9 cellular contexts compared by ENCODE assay signal in the genomic region with DNA sequence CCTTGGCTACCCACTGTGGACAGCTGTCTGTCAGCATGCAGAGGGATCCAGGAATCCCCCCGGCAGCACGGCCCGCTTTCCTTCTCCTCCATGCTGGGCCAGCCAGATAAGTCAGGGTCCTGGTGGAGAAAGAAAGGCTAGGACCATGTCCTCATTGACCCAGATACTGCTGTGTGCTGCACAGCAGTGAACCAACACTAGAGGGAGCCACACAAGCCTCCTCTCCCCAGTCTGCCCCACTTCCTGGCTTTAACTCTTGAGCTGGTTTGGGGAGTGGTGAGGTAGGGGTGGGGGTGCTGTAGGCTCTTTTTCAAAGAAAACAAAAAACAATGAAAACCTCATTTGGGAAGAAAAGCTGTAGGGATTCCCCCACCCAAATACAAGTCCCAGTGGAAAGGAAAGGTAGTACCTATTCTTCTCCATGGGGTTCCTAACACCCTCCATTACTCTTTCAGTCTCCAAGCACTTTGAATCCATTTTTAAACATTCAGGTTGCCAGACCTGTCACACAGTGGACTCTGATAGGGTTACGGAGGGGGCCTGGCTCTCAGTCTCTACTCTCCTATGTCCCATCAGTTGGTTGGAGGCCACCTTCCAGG.
A peak's percentile ranks its signal among the peaks of the same experiment; 100 is the strongest.
DNase-seq lines count a peak whose midpoint lies in the region; ATAC-seq, FAIRE-seq and TF ChIP-seq lines count a peak whose summit lies in the region.
"Had no signal": no experiment of that assay in that cellular context is flagged by ENCODE, and none has a peak within 500 bp of the region (broad histone marks: within the 10 kb centered on the region; RNA-seq: fewer than 3 reads in every experiment).

No MANE protein-coding gene starts in this region.

- no peaks in the 10 kb centered on the region for H3K36me3 Mint-ChIP-seq in CD4-positive, alpha-beta memory T cell
- H3K36me3 Mint-ChIP-seq in natural killer cell = no peaks in the 10 kb centered on the region
- H3K36me3 Mint-ChIP-seq: IgD-negative memory B cell had no signal

- no peak overlapping the region for H3K4me3 ChIP-seq in CD4-positive, alpha-beta memory T cell (ENCODE audit: low read length in 2 of 2)
- no peak overlapping the region for H3K4me3 ChIP-seq in PC-3 (ENCODE audit: low read length)
- no peak overlapping the region for H3K4me3 ChIP-seq in H1 (ENCODE audit: extremely low read depth in 1 of 4, insufficient read depth in 2 of 4, low read depth in 3 of 4, low read length in 4 of 4)

- 0 out of 2 replicates have a peak overlapping the region, but pooled peaks have one; percentile 70 for H2BK12ac ChIP-seq in H1 (ENCODE audit: low read depth, low read length)

- H3K9ac ChIP-seq in PC-3 (ENCODE audit: low read length) = no peak overlapping the region
- H3K9ac ChIP-seq in H1 (replicated peaks in 1 of 4; ENCODE audit: extremely low read depth in 1 of 4, low read depth in 3 of 4, low read length in 3 of 4) = no peak overlapping the region

- no peak overlapping the region for H4K91ac ChIP-seq in H1 (replicated peaks; ENCODE audit: insufficient read length, low read length)

- ATAC-seq in PC-3 = no peak; the same call in 1 of the 2 replicates
- peak; percentile 66 to 84 (median 73) for ATAC-seq in natural killer cell

- no peak overlapping the region for H4K8ac ChIP-seq in H1 (ENCODE audit: extremely low read depth, insufficient read depth, low read length)

- H3K4ac ChIP-seq in H1 (replicated peaks; ENCODE audit: insufficient read length, low read depth, low read length) = no peak overlapping the region

- H2AFZ ChIP-seq in PC-3 (ENCODE audit: low read length) (no peak overlapping the region), H1 (ENCODE audit: low read length) (no peak overlapping the region)

- peaks cover 3 to 10% of the 10 kb centered on the region in 2 donors for H3K27me3 Mint-ChIP-seq in CD4-positive, alpha-beta memory T cell
- H3K27me3 Mint-ChIP-seq in natural killer cell (ENCODE audit: low read depth in 2 of 2) = peaks cover 3 to 4% of the 10 kb centered on the region in 2 donors

- no peak overlapping the region for H3K4me2 ChIP-seq in PC-3 (ENCODE audit: low read length)
- H3K4me2 ChIP-seq in H1 (ENCODE audit: insufficient read depth in 1 of 2, low read depth in 2 of 2, low read length in 2 of 2) = no peak overlapping the region

- no peaks in the 10 kb centered on the region for H3K4me1 ChIP-seq in CD4-positive, alpha-beta memory T cell (ENCODE audit: insufficient read depth, low read length)
- H3K4me1 ChIP-seq in PC-3 (ENCODE audit: insufficient read depth, low read length) (no peaks in the 10 kb centered on the region), H1 (replicated peaks in 1 of 4; ENCODE audit: control insufficient read depth in 3 of 4, insufficient read depth in 4 of 4, low read length in 3 of 4) (peaks cover 8 to 25% (median 18%) of the 10 kb centered on the region in 4 experiments)

- no peaks in the 10 kb centered on the region for H3K4me1 Mint-ChIP-seq in CD4-positive, alpha-beta memory T cell
- no peaks in the 10 kb centered on the region for H3K4me1 Mint-ChIP-seq in natural killer cell
- H3K4me1 Mint-ChIP-seq: IgD-negative memory B cell had no signal

- no peak overlapping the region for H4K5ac ChIP-seq in H1 (ENCODE audit: insufficient read length, low read depth, low read length)

- H2BK20ac ChIP-seq in H1 (ENCODE audit: low read length) = no peak overlapping the region; the same call in 1 of the 2 replicates

- no peak overlapping the region for H3K56ac ChIP-seq in H1 (replicated peaks; ENCODE audit: insufficient read length, low read depth, low read length)

- peak; percentile 82 for TF ChIP-seq CTCF in GM20000 (IDR thresholded peaks at IDR 0.05; ENCODE audit: extremely low read depth, missing control alignments)
- peak; percentile 83 for TF ChIP-seq CTCF in PC-3 (conservative IDR thresholded peaks at IDR 0.05; ENCODE audit: low read depth, low read length)
- TF ChIP-seq CTCF in H1 (IDR thresholded peaks at IDR 0.05; ENCODE audit: control extremely low read depth in 1 of 3, insufficient read depth in 1 of 3, low read depth in 1 of 3, low read length in 3 of 3) = peak; percentile 94 to 96 (median 94)
- TF ChIP-seq CTCF in natural killer cell (IDR thresholded peaks at IDR 0.05) = peak; percentile 53

- no peak overlapping the region for H2AK5ac ChIP-seq in H1 (ENCODE audit: low read depth, low read length)

- no peaks in the 10 kb centered on the region for H3K79me1 ChIP-seq in H1 (ENCODE audit: low read depth, low read length)

- 0 out of 2 replicates have a peak overlapping the region, but pooled peaks have one; percentile 89 for H2BK15ac ChIP-seq in H1 (ENCODE audit: low read length)

- no peaks in the 10 kb centered on the region for H3K79me2 ChIP-seq in PC-3 (ENCODE audit: low read length)
- no peaks in the 10 kb centered on the region for H3K79me2 ChIP-seq in H1 (ENCODE audit: control insufficient read depth in 1 of 2, insufficient read depth in 2 of 2, low read length in 2 of 2)

- FAIRE-seq in H1 (lab: Jason Lieb, UNC) = peak; percentile 91

- H3K23me2 ChIP-seq in H1 (ENCODE audit: low read depth, low read length) = no peaks in the 10 kb centered on the region

- no peaks in the 10 kb centered on the region for H3K9me2 ChIP-seq in PC-3 (replicated peaks; ENCODE audit: low read length)

- BruUV-seq in PC-3 (replicated peaks; lab: Mats Ljungman, UMichigan) = no TSS peak

- CTCF ChIA-PET in CD4-positive, alpha-beta memory T cell (lab: Charles Lee; ENCODE audit: partially characterized antibody) = interaction anchor here (0.6 to 5.1 kb wide), 7 partner anchors 9 to 27 kb away, joined by 3 to 55 read pairs (median 4); no protein-coding TSS in a partner anchor
- CTCF ChIA-PET in PC-3 (lab: Charles Lee) (interaction anchor here (0.6 kb wide), 1 partner anchor 26 kb away, joined by 4 read pairs; no protein-coding TSS in a partner anchor), H1 (lab: Charles Lee; ENCODE audit: partially characterized antibody) (interaction anchor here (0.6 to 38.2 kb wide), 25 partner anchors 9 to 682 kb away, joined by 3 to 2918 read pairs (median 5); partner anchors contain the start of gene KIRREL1)

- no peak overlapping the region for H2BK120ac ChIP-seq in H1 (replicated peaks; ENCODE audit: low read depth, low read length)

- no peak overlapping the region for H3K27ac Mint-ChIP-seq in CD4-positive, alpha-beta memory T cell
- no peak overlapping the region for H3K27ac Mint-ChIP-seq in natural killer cell

- TF ChIP-seq POLR2A in H1 (IDR thresholded peaks at IDR 0.05; ENCODE audit: control extremely low read depth in 1 of 2, low read depth in 2 of 2, low read length in 2 of 2) = no peak

- H3K4me3 Mint-ChIP-seq in CD4-positive, alpha-beta memory T cell = no peak overlapping the region
- H3K4me3 Mint-ChIP-seq in natural killer cell = no peak overlapping the region
- H3K4me3 Mint-ChIP-seq: IgD-negative memory B cell had no signal

- no peak for TF ChIP-seq EP300 in H1 (IDR thresholded peaks at IDR 0.05; ENCODE audit: borderline replicate concordance in 1 of 2, low read depth in 2 of 2, low read length in 2 of 2)

- DNase-seq in CD4-positive, alpha-beta memory T cell = peak in 3 of 5 donors; percentile 9 to 14 (median 10)
- DNase-seq in GM20000 (ENCODE audit: low spot score) (peak; percentile 72), PC-3 (peak; percentile 38), H1 (ENCODE audit: low read depth in 1 of 2, low spot score in 2 of 2) (peak; percentile 50 to 73), natural killer cell (no peak), NCI-H2196 treated with DMSO at 0.1 percent for 48 hours (lab: John Stamatoyannopoulos, UW; ENCODE audit: unreplicated experiment) (no peak), ureter (ENCODE audit: low spot score) (no peak), middle frontal gyrus (ENCODE audit: extremely low spot score, low spot score) (no peak)

- H3K9me3 ChIP-seq in CD4-positive, alpha-beta memory T cell (ENCODE audit: control insufficient read depth in 1 of 2, low read length in 2 of 2) = no peaks in the 10 kb centered on the region
- H3K9me3 ChIP-seq in PC-3 (ENCODE audit: low read length) (no peaks in the 10 kb centered on the region), H1 (ENCODE audit: insufficient read depth in 2 of 2, low read depth in 1 of 2, low read length in 1 of 2) (no peaks in the 10 kb centered on the region)

- no peaks in the 10 kb centered on the region for H4K20me1 ChIP-seq in PC-3 (ENCODE audit: low read length)
- H4K20me1 ChIP-seq in H1 (replicated peaks in 1 of 2; ENCODE audit: control insufficient read depth in 1 of 2, insufficient read depth in 2 of 2, low read length in 2 of 2) = no peaks in the 10 kb centered on the region

- POLR2A ChIA-PET in CD4-positive, alpha-beta memory T cell (lab: Charles Lee; ENCODE audit: partially characterized antibody) = no interaction called here
- POLR2A ChIA-PET in PC-3 (lab: Charles Lee; ENCODE audit: unreplicated experiment) = no interaction called here
- POLR2A ChIA-PET in H1 (lab: Charles Lee; ENCODE audit: partially characterized antibody) = interaction anchor here (0.6 to 1.4 kb wide), 3 partner anchors 11 to 118 kb away, joined by 4 to 5 read pairs (median 4); no protein-coding TSS in a partner anchor

- no peak overlapping the region for H3K14ac ChIP-seq in H1 (ENCODE audit: insufficient read length)

- intact Hi-C loops in CD4-positive, alpha-beta memory T cell (cut with micrococcal nuclease) = loop anchor here (2.0 kb wide), 1 partner anchor 29 kb away; no protein-coding TSS in a partner anchor
- intact Hi-C loops in PC-3 (cut with micrococcal nuclease) (no loop called here), natural killer cell (cut with micrococcal nuclease) (loop anchor here (10.0 kb wide), 1 partner anchor 979 kb away; the partner anchor contains the start of gene AIM2)

- H3K9me3 Mint-ChIP-seq in CD4-positive, alpha-beta memory T cell = no peaks in the 10 kb centered on the region
- H3K9me3 Mint-ChIP-seq in natural killer cell = no peaks in the 10 kb centered on the region
- H3K9me3 Mint-ChIP-seq: IgD-negative memory B cell had no signal

- no peaks in the 10 kb centered on the region for H3K36me3 ChIP-seq in CD4-positive, alpha-beta memory T cell (ENCODE audit: insufficient read depth, low read length)
- H3K36me3 ChIP-seq in PC-3 (ENCODE audit: low read depth, low read length) = peaks cover 29% of the 10 kb centered on the region
- H3K36me3 ChIP-seq in H1 (ENCODE audit: control insufficient read depth in 2 of 4, insufficient read depth in 4 of 4, low read length in 3 of 4) = peaks cover 2 to 21% (median 8%) of the 10 kb centered on the region in 4 experiments; a peak in 4 of 8 replicates

- H3K27ac ChIP-seq in CD4-positive, alpha-beta memory T cell (ENCODE audit: low read depth, low read length) = no peak overlapping the region
- H3K27ac ChIP-seq in PC-3 (ENCODE audit: low read length) = no peak overlapping the region
- no peak overlapping the region for H3K27ac ChIP-seq in H1 (ENCODE audit: low read depth, low read length)

- no peak overlapping the region for H3K23ac ChIP-seq in H1 (ENCODE audit: insufficient read length)

- H3F3A ChIP-seq in PC-3 (ENCODE audit: low read length, unreplicated experiment) = no peaks in the 10 kb centered on the region

- peak overlapping the region; percentile 50; the same call in 1 of the 2 replicates for H2BK5ac ChIP-seq in H1 (ENCODE audit: low read depth, low read length)

- no peaks in the 10 kb centered on the region for H3K27me3 ChIP-seq in CD4-positive, alpha-beta memory T cell (ENCODE audit: insufficient read depth, low read length)
- H3K27me3 ChIP-seq in PC-3 (ENCODE audit: low read length) (no peaks in the 10 kb centered on the region), H1 (replicated peaks in 1 of 4; ENCODE audit: control insufficient read depth in 3 of 4, extremely low read depth in 1 of 4, insufficient read depth in 3 of 4, low read length in 3 of 4) (no peaks in the 10 kb centered on the region)

- 87% methylated on average over 4 of the region's 4 CpGs; no CpG with 5 or more reads in 1 of the 2 experiments for WGBS in H1 (ENCODE audit: extremely low coverage in 1 of 2, insufficient coverage in 1 of 2, insufficient read length in 1 of 2, insufficient replicate concordance in 2 of 2, low coverage in 1 of 2, low lambda C conversion rate in 2 of 2, missing lambda C conversion rate in 1 of 2), 2 experiments

- no peak overlapping the region for H3K18ac ChIP-seq in H1 (ENCODE audit: extremely low read depth, low read length)

- TF ChIP-seq RAD21 in H1 (IDR thresholded peaks at IDR 0.05 in 1 of 2, conservative IDR thresholded peaks at IDR 0.05 in 1 of 2; ENCODE audit: low read depth in 2 of 2, low read length in 2 of 2) = peak; percentile 77 to 81

Comparison
In these comparisons a context has a peak if more than half of its experiments do, and no peak if none do; other contexts are left out.
1. DNase-seq: peak in CD4-positive, alpha-beta memory T cell (3 of 5), GM20000 (single experiment), PC-3 (single experiment) and H1 (2 of 2); none in natural killer cell (single experiment), NCI-H2196 treated with DMSO at 0.1 percent for 48 hours (single experiment), ureter (single experiment) and middle frontal gyrus (single experiment).
2. Peak in every context shown above with its lines, with median percentiles within 50 percentile points of each other: CTCF ChIP-seq.